ENCODE assay signal across 8 cellular contexts in the genomic region with DNA sequence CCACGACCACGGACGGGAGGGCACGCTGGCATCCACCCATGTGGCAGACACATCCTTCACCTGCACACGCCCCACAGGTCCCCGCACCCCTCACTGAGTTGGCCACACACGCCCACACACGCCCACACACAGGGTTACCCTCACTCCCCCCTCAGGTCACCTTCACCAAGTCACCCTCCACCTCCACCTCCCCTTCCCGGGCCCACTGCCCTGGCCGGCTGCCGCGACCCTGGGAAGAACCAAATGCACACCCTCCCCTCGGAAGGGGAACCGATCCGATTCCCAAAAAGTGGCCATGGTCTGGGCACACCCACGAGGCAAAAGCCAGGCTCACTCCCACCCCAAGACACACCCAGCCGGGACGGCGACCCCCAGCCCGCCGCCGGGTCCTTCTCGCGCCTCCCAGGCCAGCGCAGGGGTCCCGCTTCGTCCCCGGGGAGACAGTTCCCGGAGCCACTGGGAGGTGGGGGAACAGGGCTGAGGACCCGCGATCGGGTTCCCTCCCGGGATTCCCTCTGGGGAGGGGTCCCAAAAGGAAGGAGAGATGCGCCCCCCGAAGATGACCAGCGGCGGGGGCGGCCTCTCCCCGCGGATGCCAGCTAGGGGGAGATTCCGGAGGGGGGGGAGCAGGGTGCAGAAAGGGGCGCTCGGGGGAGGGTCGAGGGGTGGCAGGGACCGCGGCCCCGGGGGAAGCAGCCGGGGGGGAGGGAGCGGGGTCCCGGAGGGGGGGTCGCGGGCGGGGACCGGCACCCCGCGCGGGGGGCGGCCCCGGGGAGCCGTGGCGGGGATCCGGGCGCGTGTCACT. TPM values are rescaled to one million over a fixed set of nuclear protein-coding genes. Genes with fewer than 3 reads are reported as not detected.
DNase-seq lines count a peak whose midpoint lies in the region; ATAC-seq and TF ChIP-seq lines count a peak whose summit lies in the region.

No MANE protein-coding gene starts in this region.

- no peak for TF ChIP-seq CTCF in HEK293 (tag by site-specific recombination; IDR thresholded peaks at IDR 0.05)
- TF ChIP-seq CTCF in GM10266 (IDR thresholded peaks at IDR 0.05; ENCODE audit: control insufficient read depth, insufficient read depth, low read depth, missing control alignments): no peak

- POLR2A ChIA-PET in HEK293 (lab: Yijun Ruan, JAX): no interaction called here

- H3K27ac Mint-ChIP-seq in activated naive CD8-positive, alpha-beta T cell treated with anti-CD3 and anti-CD28 coated beads for 36 hours: peak overlapping the region; percentile 22

- H3K4me1 Mint-ChIP-seq in activated naive CD8-positive, alpha-beta T cell treated with anti-CD3 and anti-CD28 coated beads for 36 hours: peaks cover 9% of the 10 kb centered on the region

- peaks cover 16% of the 10 kb centered on the region for H3K27me3 ChIP-seq in iPS-18a (ENCODE audit: control insufficient read depth, insufficient read depth, low read length)

- peak overlapping the region; percentile 77 for H3K4me3 Mint-ChIP-seq in activated naive CD8-positive, alpha-beta T cell treated with anti-CD3 and anti-CD28 coated beads for 36 hours

- peaks cover 51% of the 10 kb centered on the region for H3K27me3 Mint-ChIP-seq in activated naive CD8-positive, alpha-beta T cell treated with anti-CD3 and anti-CD28 coated beads for 36 hours

- no peak for DNase-seq in activated naive CD8-positive, alpha-beta T cell treated with anti-CD3 and anti-CD28 coated beads for 36 hours
- DNase-seq in HK-2 (ENCODE audit: unreplicated experiment) (no peak), GM10266 (ENCODE audit: extremely low spot score) (no peak)

- ATAC-seq in HG03565 (IDR thresholded peaks at IDR 0.05; ENCODE audit: unreplicated experiment) (no peak), HG02588 (IDR thresholded peaks at IDR 0.05; ENCODE audit: unreplicated experiment) (no peak)

- no peaks in the 10 kb centered on the region for H3K9me3 Mint-ChIP-seq in activated naive CD8-positive, alpha-beta T cell treated with anti-CD3 and anti-CD28 coated beads for 36 hours

- CTCF ChIA-PET in HEK293 (lab: Yijun Ruan, JAX): interaction anchor here (0.6 to 4.8 kb wide), 6 partner anchors 12 to 128 kb away, joined by 3 to 56 read pairs (median 4); no protein-coding TSS in a partner anchor

- peak overlapping the region; percentile 34 for H3K9ac ChIP-seq in iPS-18a (ENCODE audit: low read length)

- H3K36me3 Mint-ChIP-seq in activated naive CD8-positive, alpha-beta T cell treated with anti-CD3 and anti-CD28 coated beads for 36 hours: no peaks in the 10 kb centered on the region

- H3K9me3 ChIP-seq in HEK293 (ENCODE audit: control insufficient read depth, insufficient read depth, low read depth, low read length) (no peaks in the 10 kb centered on the region), iPS-18a (ENCODE audit: control insufficient read depth, low read depth, low read length) (no peaks in the 10 kb centered on the region)

- H3K4me3 ChIP-seq in HEK293 (ENCODE audit: low read depth, low read length) (peak overlapping the region; percentile 21), iPS-18a (ENCODE audit: low read length) (peak overlapping the region; percentile 52), skin epidermis (peak overlapping the region; percentile 37 to 57 (median 41))

- H3K4me1 ChIP-seq in HEK293 (ENCODE audit: control insufficient read depth, insufficient read depth, low read length): peaks cover 8% of the 10 kb centered on the region; the same call in 1 of the 2 replicates
- peaks cover 20% of the 10 kb centered on the region for H3K4me1 ChIP-seq in iPS-18a (ENCODE audit: control insufficient read depth, low read depth, low read length)

- H3K36me3 ChIP-seq in HEK293 (ENCODE audit: control insufficient read depth in 2 of 2, insufficient read depth in 1 of 2, low read length in 2 of 2): no peaks in the 10 kb centered on the region
- H3K36me3 ChIP-seq in iPS-18a (ENCODE audit: control insufficient read depth, low read depth, low read length): no peaks in the 10 kb centered on the region

- H3K27ac ChIP-seq in HEK293 (ENCODE audit: extremely low read depth, low read depth, low read length) (no peak overlapping the region), iPS-18a (ENCODE audit: low read length) (no peak overlapping the region), skin epidermis (peak overlapping the region in 13 of 21 experiments; percentile 8 to 84 (median 55))

TF ChIP-seq in HEK293, 187 proteins besides CTCF, POLR2A, EP300 and RAD21 (continues in another document):
- TF ChIP-seq ZBTB17 (tag by site-specific recombination; IDR thresholded peaks at IDR 0.05): no peak
- peak; percentile 99 for TF ChIP-seq ZFHX2 (tag by site-specific recombination; conservative IDR thresholded peaks at IDR 0.05)
- peak; percentile 51 for TF ChIP-seq WT1 (tag by site-specific recombination; IDR thresholded peaks at IDR 0.05)
- peak; percentile 99 for TF ChIP-seq EGR2 (tag by site-specific recombination; IDR thresholded peaks at IDR 0.05; ENCODE audit: low read depth)
- no peak for TF ChIP-seq ZNF221 (tag by site-specific recombination; IDR thresholded peaks at IDR 0.05; ENCODE audit: borderline replicate concordance)
- TF ChIP-seq, protein P1, sequence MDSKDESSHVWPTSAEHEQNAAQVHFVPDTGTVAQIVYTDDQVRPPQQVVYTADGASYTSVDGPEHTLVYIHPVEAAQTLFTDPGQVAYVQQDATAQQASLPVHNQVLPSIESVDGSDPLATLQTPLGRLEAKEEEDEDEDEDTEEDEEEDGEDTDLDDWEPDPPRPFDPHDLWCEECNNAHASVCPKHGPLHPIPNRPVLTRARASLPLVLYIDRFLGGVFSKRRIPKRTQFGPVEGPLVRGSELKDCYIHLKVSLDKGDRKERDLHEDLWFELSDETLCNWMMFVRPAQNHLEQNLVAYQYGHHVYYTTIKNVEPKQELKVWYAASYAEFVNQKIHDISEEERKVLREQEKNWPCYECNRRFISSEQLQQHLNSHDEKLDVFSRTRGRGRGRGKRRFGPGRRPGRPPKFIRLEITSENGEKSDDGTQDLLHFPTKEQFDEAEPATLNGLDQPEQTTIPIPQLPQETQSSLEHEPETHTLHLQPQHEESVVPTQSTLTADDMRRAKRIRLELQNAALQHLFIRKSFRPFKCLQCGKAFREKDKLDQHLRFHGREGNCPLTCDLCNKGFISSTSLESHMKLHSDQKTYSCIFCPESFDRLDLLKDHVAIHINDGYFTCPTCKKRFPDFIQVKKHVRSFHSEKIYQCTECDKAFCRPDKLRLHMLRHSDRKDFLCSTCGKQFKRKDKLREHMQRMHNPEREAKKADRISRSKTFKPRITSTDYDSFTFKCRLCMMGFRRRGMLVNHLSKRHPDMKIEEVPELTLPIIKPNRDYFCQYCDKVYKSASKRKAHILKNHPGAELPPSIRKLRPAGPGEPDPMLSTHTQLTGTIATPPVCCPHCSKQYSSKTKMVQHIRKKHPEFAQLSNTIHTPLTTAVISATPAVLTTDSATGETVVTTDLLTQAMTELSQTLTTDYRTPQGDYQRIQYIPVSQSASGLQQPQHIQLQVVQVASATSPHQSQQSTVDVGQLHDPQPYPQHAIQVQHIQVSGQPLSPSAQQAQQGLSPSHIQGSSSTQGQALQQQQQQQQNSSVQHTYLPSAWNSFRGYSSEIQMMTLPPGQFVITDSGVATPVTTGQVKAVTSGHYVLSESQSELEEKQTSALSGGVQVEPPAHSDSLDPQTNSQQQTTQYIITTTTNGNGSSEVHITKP (tag by site-specific recombination; IDR thresholded peaks at IDR 0.05): peak; percentile 54
- no peak for TF ChIP-seq ZNF529 (tag by site-specific recombination; IDR thresholded peaks at IDR 0.05; ENCODE audit: insufficient replicate concordance)
- TF ChIP-seq, protein P2, sequence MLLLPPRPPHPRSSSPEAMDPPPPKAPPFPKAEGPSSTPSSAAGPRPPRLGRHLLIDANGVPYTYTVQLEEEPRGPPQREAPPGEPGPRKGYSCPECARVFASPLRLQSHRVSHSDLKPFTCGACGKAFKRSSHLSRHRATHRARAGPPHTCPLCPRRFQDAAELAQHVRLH (tag by site-specific recombination; IDR thresholded peaks at IDR 0.05): no peak
- TF ChIP-seq ZNF791 (tag by site-specific recombination; IDR thresholded peaks at IDR 0.05): no peak
- peak; percentile 41; the same call in 1 of the 2 replicates for TF ChIP-seq ZIC2 (tag by site-specific recombination; IDR thresholded peaks at IDR 0.05)
- 0 out of 2 replicates have a peak, but pooled peaks have one; percentile 32 for TF ChIP-seq ZBTB7A (tag by site-specific recombination; IDR thresholded peaks at IDR 0.05; ENCODE audit: low read depth)
- TF ChIP-seq ZBTB1 (tag by site-specific recombination; IDR thresholded peaks at IDR 0.05): no peak
- TF ChIP-seq, protein P3, sequence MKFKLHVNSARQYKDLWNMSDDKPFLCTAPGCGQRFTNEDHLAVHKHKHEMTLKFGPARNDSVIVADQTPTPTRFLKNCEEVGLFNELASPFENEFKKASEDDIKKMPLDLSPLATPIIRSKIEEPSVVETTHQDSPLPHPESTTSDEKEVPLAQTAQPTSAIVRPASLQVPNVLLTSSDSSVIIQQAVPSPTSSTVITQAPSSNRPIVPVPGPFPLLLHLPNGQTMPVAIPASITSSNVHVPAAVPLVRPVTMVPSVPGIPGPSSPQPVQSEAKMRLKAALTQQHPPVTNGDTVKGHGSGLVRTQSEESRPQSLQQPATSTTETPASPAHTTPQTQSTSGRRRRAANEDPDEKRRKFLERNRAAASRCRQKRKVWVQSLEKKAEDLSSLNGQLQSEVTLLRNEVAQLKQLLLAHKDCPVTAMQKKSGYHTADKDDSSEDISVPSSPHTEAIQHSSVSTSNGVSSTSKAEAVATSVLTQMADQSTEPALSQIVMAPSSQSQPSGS (tag by site-specific recombination; IDR thresholded peaks at IDR 0.05; ENCODE audit: low read depth): no peak
- no peak for TF ChIP-seq ZNF157 (tag by site-specific recombination; IDR thresholded peaks at IDR 0.05)
- TF ChIP-seq ZNF155 (tag by site-specific recombination; IDR thresholded peaks at IDR 0.05): no peak
- TF ChIP-seq ZNF571 (tag by site-specific recombination; IDR thresholded peaks at IDR 0.05): no peak
- TF ChIP-seq GLIS2 (tag by site-specific recombination; IDR thresholded peaks at IDR 0.05): peak; percentile 65
- TF ChIP-seq, protein P4, sequence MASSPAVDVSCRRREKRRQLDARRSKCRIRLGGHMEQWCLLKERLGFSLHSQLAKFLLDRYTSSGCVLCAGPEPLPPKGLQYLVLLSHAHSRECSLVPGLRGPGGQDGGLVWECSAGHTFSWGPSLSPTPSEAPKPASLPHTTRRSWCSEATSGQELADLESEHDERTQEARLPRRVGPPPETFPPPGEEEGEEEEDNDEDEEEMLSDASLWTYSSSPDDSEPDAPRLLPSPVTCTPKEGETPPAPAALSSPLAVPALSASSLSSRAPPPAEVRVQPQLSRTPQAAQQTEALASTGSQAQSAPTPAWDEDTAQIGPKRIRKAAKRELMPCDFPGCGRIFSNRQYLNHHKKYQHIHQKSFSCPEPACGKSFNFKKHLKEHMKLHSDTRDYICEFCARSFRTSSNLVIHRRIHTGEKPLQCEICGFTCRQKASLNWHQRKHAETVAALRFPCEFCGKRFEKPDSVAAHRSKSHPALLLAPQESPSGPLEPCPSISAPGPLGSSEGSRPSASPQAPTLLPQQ (tag by site-specific recombination; IDR thresholded peaks at IDR 0.05): peak; percentile 46; the same call in 1 of the 2 replicates

RNA-seq across cellular contexts. Expression of a gene that starts 0.7 kb away (rescaled TPM):
- under 1 TPM; 0.30 to 0.43 TPM for total RNA-seq in activated naive CD8-positive, alpha-beta T cell treated with anti-CD3 and anti-CD28 coated beads for 36 hours

Comparison
In these comparisons a context has a peak if more than half of its experiments do, and no peak if none do; other contexts are left out.
1. H3K27ac ChIP-seq: peak in skin epidermis (13 of 21); none in HEK293 (single experiment) and iPS-18a (single experiment).
2. Peak in every context shown above with its lines, with median percentiles within 50 percentile points of each other: H3K4me3 ChIP-seq.